8 cellular contexts compared by ENCODE assay signal in genomic region chr5:178113841-178114324, GRCh38. TPM values are rescaled to one million over a fixed set of nuclear protein-coding genes. Genes with fewer than 3 reads are reported as not detected.
DNase-seq lines count a peak whose midpoint lies in the region; ATAC-seq and TF ChIP-seq lines count a peak whose summit lies in the region.

No MANE protein-coding gene starts in this region.

- peaks cover 68 to 88% (median 73%) of the 10 kb centered on the region in 3 donors for H3K27me3 Mint-ChIP-seq in CD14-positive monocyte (ENCODE audit: low read depth in 3 of 3)
- H3K27me3 Mint-ChIP-seq in activated naive CD4-positive, alpha-beta T cell treated with anti-CD3 and anti-CD28 coated beads, Interleukin-2, amount 50 U/mL, for 24 hours = no peaks in the 10 kb centered on the region

- peaks cover 0 to 34% (median 11%) of the 10 kb centered on the region in 7 donors for H3K9me3 Mint-ChIP-seq in CD14-positive monocyte
- no peaks in the 10 kb centered on the region for H3K9me3 Mint-ChIP-seq in activated naive CD4-positive, alpha-beta T cell treated with anti-CD3 and anti-CD28 coated beads, Interleukin-2, amount 50 U/mL, for 24 hours

- no peaks in the 10 kb centered on the region for H3K9me3 ChIP-seq in upper lobe of left lung

- no peaks in the 10 kb centered on the region for H3K36me3 Mint-ChIP-seq in CD14-positive monocyte
- H3K36me3 Mint-ChIP-seq in activated naive CD4-positive, alpha-beta T cell treated with anti-CD3 and anti-CD28 coated beads, Interleukin-2, amount 50 U/mL, for 24 hours = no peaks in the 10 kb centered on the region

- H3K27me3 ChIP-seq in kidney epithelial cell (ENCODE audit: control insufficient read depth, insufficient read depth, low read length) = peaks cover 5% of the 10 kb centered on the region
- H3K27me3 ChIP-seq in upper lobe of left lung = peaks cover 0 to 30% (median 17%) of the 10 kb centered on the region in 4 donors

- no peak for TF ChIP-seq CTCF in CD14-positive monocyte (IDR thresholded peaks at IDR 0.05)
- no peak for TF ChIP-seq CTCF in kidney epithelial cell (IDR thresholded peaks at IDR 0.05; ENCODE audit: insufficient read depth, low read length, poor library complexity, severe bottlenecking)
- no peak for TF ChIP-seq CTCF in upper lobe of left lung (IDR thresholded peaks at IDR 0.05)

- no peak for TF ChIP-seq POLR2A in upper lobe of left lung (IDR thresholded peaks at IDR 0.05)

- no peak for TF ChIP-seq EP300 in upper lobe of left lung (IDR thresholded peaks at IDR 0.05)

- peaks cover 26% of the 10 kb centered on the region for H3K4me1 Mint-ChIP-seq in CD14-positive monocyte
- H3K4me1 Mint-ChIP-seq in activated naive CD4-positive, alpha-beta T cell treated with anti-CD3 and anti-CD28 coated beads, Interleukin-2, amount 50 U/mL, for 24 hours = peaks cover 34% of the 10 kb centered on the region

- H3K36me3 ChIP-seq in kidney epithelial cell (ENCODE audit: control insufficient read depth, insufficient read depth, low read length) (no peaks in the 10 kb centered on the region), upper lobe of left lung (no peaks in the 10 kb centered on the region)

- H3K27ac Mint-ChIP-seq in CD14-positive monocyte = peak overlapping the region in 3 of 7 donors; percentile 6 to 55 (median 45)
- no peak overlapping the region for H3K27ac Mint-ChIP-seq in activated naive CD4-positive, alpha-beta T cell treated with anti-CD3 and anti-CD28 coated beads, Interleukin-2, amount 50 U/mL, for 24 hours

- peak overlapping the region; percentile 70 for H3K4me3 ChIP-seq in kidney epithelial cell (ENCODE audit: low read depth, low read length)
- H3K4me3 ChIP-seq in upper lobe of left lung = peak overlapping the region; percentile 46 to 72 (median 69)

- peak; percentile 27 for ATAC-seq in HG03045 (IDR thresholded peaks at IDR 0.05; ENCODE audit: unreplicated experiment)
- no peak for ATAC-seq in upper lobe of left lung (ENCODE audit: low FRiP score in 2 of 2)
- no peak for ATAC-seq in HG03378 (IDR thresholded peaks at IDR 0.05; ENCODE audit: unreplicated experiment)

- peak overlapping the region; percentile 70 to 85 (median 75) for H3K27ac ChIP-seq in upper lobe of left lung

- DNase-seq in CD14-positive monocyte (ENCODE audit: low spot score) = no peak
- no peak for DNase-seq in kidney epithelial cell (ENCODE audit: low read depth)
- peak in 1 of 2 donors; percentile 83 for DNase-seq in upper lobe of left lung
- no peak for DNase-seq in HT-29 (ENCODE audit: low spot score)
- DNase-seq in NCI-H2171 treated with DMSO at 0.1 percent for 48 hours (lab: John Stamatoyannopoulos, UW) = no peak

- WGBS in upper lobe of left lung, 2 donors = 0 to 1% methylated on average over 2 to 26 of the region's 41 CpGs

- H3K4me1 ChIP-seq in upper lobe of left lung = peaks cover 29 to 64% (median 44%) of the 10 kb centered on the region in 4 donors

- peak overlapping the region; percentile 61 to 86 for H3K4me3 Mint-ChIP-seq in CD14-positive monocyte
- peak overlapping the region; percentile 90 for H3K4me3 Mint-ChIP-seq in activated naive CD4-positive, alpha-beta T cell treated with anti-CD3 and anti-CD28 coated beads, Interleukin-2, amount 50 U/mL, for 24 hours

- intact Hi-C loops in CD14-positive monocyte (cut with micrococcal nuclease) = no loop called here

RNA-seq across cellular contexts. Expression of gene N4BP3, which starts 0.6 kb away (rescaled TPM):
- polyA plus RNA-seq in CD14-positive monocyte = not detected
- total RNA-seq in kidney epithelial cell (6.0 and 6.8 TPM in 2 replicates), upper lobe of left lung (10 to 100 TPM in 2 of 6 donors, 1 to 10 TPM in 4; 3.2 to 12.6 (median 5.8) TPM)
- 0.39 and 0.81 TPM in 2 replicates for total RNA-seq in HT-29 (2014; rRNA removed; shearing (Covaris generic))

RNA-seq across cellular contexts. Expression of gene RMND5B, which starts 16.9 kb away (rescaled TPM):
- 10 to 100 TPM; 20.9 to 23.9 TPM for polyA plus RNA-seq in CD14-positive monocyte
- total RNA-seq in kidney epithelial cell (26.3 and 42.7 TPM in 2 replicates), upper lobe of left lung (10 to 100 TPM; 36.2 to 70.2 (median 46.0) TPM)
- 42.0 and 50.0 TPM in 2 replicates for total RNA-seq in HT-29 (2014; rRNA removed; shearing (Covaris generic))

RNA-seq across cellular contexts. Expression of gene NHP2, which starts 39.8 kb away (rescaled TPM):
- polyA plus RNA-seq in CD14-positive monocyte = 100 to 1,000 TPM; 108 to 139 TPM
- 454 and 476 TPM in 2 replicates for total RNA-seq in kidney epithelial cell
- total RNA-seq in upper lobe of left lung = 100 to 1,000 TPM in 2 of 6 donors, 10 to 100 TPM in 4; 61.0 to 117 (median 86.9) TPM
- 413 and 485 TPM in 2 replicates for total RNA-seq in HT-29 (2014; rRNA removed; shearing (Covaris generic))
